Comparison of ENCODE assay signal across 1 cellular context in the genomic region with DNA sequence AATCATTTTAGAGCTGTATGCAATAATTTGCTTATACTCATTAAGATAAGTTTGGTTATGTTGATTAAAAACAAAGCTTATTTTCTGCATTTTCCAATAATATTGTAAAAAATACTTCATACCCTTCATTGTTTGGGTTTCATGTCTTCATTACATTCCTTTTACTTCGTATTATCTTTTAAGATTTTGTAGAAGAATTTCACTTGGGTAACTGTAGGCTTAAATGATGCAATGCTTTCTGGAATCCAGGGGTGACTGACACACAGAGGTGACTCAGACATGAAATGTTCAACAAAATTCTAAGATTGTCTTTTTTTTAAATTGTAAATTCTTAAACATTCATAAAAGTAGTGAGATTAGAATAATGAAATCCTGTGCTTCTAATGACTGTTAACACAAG.
TF ChIP-seq lines count a peak whose summit lies in the region.

No MANE protein-coding gene starts in this region.

TF ChIP-seq in HepG2, 621 proteins besides CTCF, POLR2A, EP300 and RAD21:
- TF ChIP-seq ZNF12 (CRISPR knock-in tag; IDR thresholded peaks at IDR 0.05): no peak
- peak; percentile 60 for TF ChIP-seq CEBPG (CRISPR knock-in tag; IDR thresholded peaks at IDR 0.05)
- TF ChIP-seq, protein P1, sequence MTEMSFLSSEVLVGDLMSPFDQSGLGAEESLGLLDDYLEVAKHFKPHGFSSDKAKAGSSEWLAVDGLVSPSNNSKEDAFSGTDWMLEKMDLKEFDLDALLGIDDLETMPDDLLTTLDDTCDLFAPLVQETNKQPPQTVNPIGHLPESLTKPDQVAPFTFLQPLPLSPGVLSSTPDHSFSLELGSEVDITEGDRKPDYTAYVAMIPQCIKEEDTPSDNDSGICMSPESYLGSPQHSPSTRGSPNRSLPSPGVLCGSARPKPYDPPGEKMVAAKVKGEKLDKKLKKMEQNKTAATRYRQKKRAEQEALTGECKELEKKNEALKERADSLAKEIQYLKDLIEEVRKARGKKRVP (CRISPR knock-in tag; IDR thresholded peaks at IDR 0.05): 0 out of 4 replicates have a peak, but pooled peaks of 1 of the 2 experiments have one; percentile 29
- TF ChIP-seq CEBPB (IDR thresholded peaks at IDR 0.05; ENCODE audit: borderline replicate concordance, low read depth, low read length): peak; percentile 86
- TF ChIP-seq ZNF713 (CRISPR knock-in tag; IDR thresholded peaks at IDR 0.05): no peak
